Comparison of ENCODE assay signal across 8 cellular contexts in genomic region chr10:6164271-6165095, GRCh38. TPM values are rescaled to one million over a fixed set of nuclear protein-coding genes. Genes with fewer than 3 reads are reported as not detected.
DNase-seq lines count a peak whose midpoint lies in the region; ATAC-seq, FAIRE-seq and TF ChIP-seq lines count a peak whose summit lies in the region.

No MANE protein-coding gene starts in this region.

- H3K4me1 ChIP-seq in Peyer's patch, result peaks cover 0 to 22% (median 4%) of the 10 kb centered on the region in 4 donors

- peak overlapping the region; percentile 89 for H3K4me3 Mint-ChIP-seq in progenitor cell of endocrine pancreas (ENCODE audit: low read depth)

- TF ChIP-seq CTCF in Peyer's patch (IDR thresholded peaks at IDR 0.05) (no peak), progenitor cell of endocrine pancreas (IDR thresholded peaks at IDR 0.05; ENCODE audit: unreplicated experiment) (no peak)

- H3K9me3 ChIP-seq in Peyer's patch, result no peaks in the 10 kb centered on the region

- TF ChIP-seq POLR2A in GM12891 (IDR thresholded peaks at IDR 0.05; ENCODE audit: low read depth, low read length) (no peak), Peyer's patch (IDR thresholded peaks at IDR 0.05) (no peak), erythroblast (IDR thresholded peaks at IDR 0.05; ENCODE audit: low read length) (peak; percentile 68)

- FAIRE-seq in GM12891 (lab: Jason Lieb, UNC), result peak; percentile 57

- H3K36me3 ChIP-seq in Peyer's patch, result no peaks in the 10 kb centered on the region

- peak overlapping the region; percentile 76 for H3K27ac Mint-ChIP-seq in progenitor cell of endocrine pancreas

- H3K4me3 ChIP-seq in Peyer's patch, result peak overlapping the region; percentile 50 to 70 (median 58)

- H3K27me3 Mint-ChIP-seq in progenitor cell of endocrine pancreas, result no peaks in the 10 kb centered on the region

- H3K4me1 Mint-ChIP-seq in progenitor cell of endocrine pancreas (ENCODE audit: low read depth), result peaks cover 17% of the 10 kb centered on the region

- H3K27ac ChIP-seq in Peyer's patch, result peak overlapping the region; percentile 84 to 98 (median 90)

- intact Hi-C loops in head of caudate nucleus (cut with DNase I), result loop anchor here (5.0 kb wide), 2 partner anchors 38 to 77 kb away; partner anchors contain the start of genes PFKFB3 and RBM17

- DNase-seq in GM12891 (ENCODE audit: insufficient read length, low spot score), result no peak
- DNase-seq in Peyer's patch, result no peak
- DNase-seq in erythroblast (lab: John Stamatoyannopoulos, UW), result peak; percentile 70 to 73
- DNase-seq in progenitor cell of endocrine pancreas (ENCODE audit: low spot score, unreplicated experiment), result no peak
- DNase-seq in SHP77 treated with DMSO at 0.1 percent for 48 hours (lab: John Stamatoyannopoulos, UW), result no peak
- DNase-seq in head of caudate nucleus, result no peak

- ATAC-seq in GM21515 (IDR thresholded peaks at IDR 0.05; ENCODE audit: unreplicated experiment), result no peak
- ATAC-seq in HG02763 (IDR thresholded peaks at IDR 0.05; ENCODE audit: unreplicated experiment), result no peak

- no peaks in the 10 kb centered on the region for H3K9me3 Mint-ChIP-seq in progenitor cell of endocrine pancreas (ENCODE audit: low read depth)

- H3K36me3 Mint-ChIP-seq in progenitor cell of endocrine pancreas (ENCODE audit: insufficient read depth), result peaks cover 3% of the 10 kb centered on the region

- H3K27me3 ChIP-seq in Peyer's patch, result no peaks in the 10 kb centered on the region

TF ChIP-seq in GM12891, 5 proteins besides CTCF, POLR2A, EP300 and RAD21:
- no peak for TF ChIP-seq PAX5 (IDR thresholded peaks at IDR 0.05; ENCODE audit: insufficient read depth, low read length, severe bottlenecking)
- 0 out of 2 replicates have a peak, but pooled peaks have one; percentile 9 for TF ChIP-seq POLR2AphosphoS5 (IDR thresholded peaks at IDR 0.05; ENCODE audit: low read depth, low read length)
TF ChIP-seq in GM12891: peak in this region for 1.

RNA-seq across cellular contexts. Expression of gene PFKFB3, which starts 38.2 kb away (rescaled TPM):
- polyA plus RNA-seq in GM12891 (2012; ENCODE audit: low read depth, missing spikeins), result 26.1 TPM
- total RNA-seq in Peyer's patch (10 to 100 TPM; 15.2 to 85.0 (median 36.6) TPM), progenitor cell of endocrine pancreas (63.9 and 64.5 TPM in 2 replicates)

Comparison
In these comparisons a context has a peak if more than half of its experiments do, and no peak if none do; other contexts are left out.
1. DNase-seq: peak in erythroblast (2 of 2); none in GM12891 (single experiment), Peyer's patch (0 of 3), progenitor cell of endocrine pancreas (single experiment), SHP77 treated with DMSO at 0.1 percent for 48 hours (single experiment) and head of caudate nucleus (0 of 42).